In the genomic region with DNA sequence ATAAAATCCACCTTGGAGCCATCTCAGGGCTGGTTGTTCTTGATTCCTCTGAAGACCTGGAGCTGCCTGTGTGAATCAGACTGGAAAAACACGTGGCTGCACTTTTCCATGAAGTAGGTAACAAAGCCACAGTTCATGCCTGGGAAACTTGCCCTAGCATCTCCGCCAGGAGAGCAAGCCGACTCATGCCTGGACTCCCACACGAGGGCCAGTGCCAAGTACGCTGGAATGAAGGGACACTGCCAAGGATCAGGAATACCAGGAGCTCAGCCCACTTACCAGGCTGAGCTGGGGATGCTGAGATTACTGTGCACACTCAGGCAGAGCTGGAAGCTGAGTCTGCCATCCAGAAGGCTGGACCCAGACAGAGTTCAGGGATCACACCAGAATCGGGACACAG, we compare ENCODE assay signal across 10 cellular contexts. TPM values are rescaled to one million over a fixed set of nuclear protein-coding genes. Genes with fewer than 3 reads are reported as not detected.
DNase-seq lines count a peak whose midpoint lies in the region; TF ChIP-seq lines count a peak whose summit lies in the region.
"Had no signal": no experiment of that assay in that cellular context is flagged by ENCODE, and none has a peak within 500 bp of the region (broad histone marks: within the 10 kb centered on the region; RNA-seq: fewer than 3 reads in every experiment).

No MANE protein-coding gene starts in this region.

- no peak for TF ChIP-seq EP300 in stomach (IDR thresholded peaks at IDR 0.05)

- H3K9me3 Mint-ChIP-seq in MCF 10A (ENCODE audit: unreplicated experiment): no peaks in the 10 kb centered on the region
- H3K9me3 Mint-ChIP-seq: stimulated activated memory B cell treated with anti-CD40 and anti-IgM and Interleukin-4, amounts not matched to agents 10 μg/mL and 1 μg/mL and 100 μg/mL, for 72 hours had no signal

- no peaks in the 10 kb centered on the region for H3K9me3 ChIP-seq in stomach

- peaks cover 6 to 23% (median 15%) of the 10 kb centered on the region in 4 donors for H3K4me1 ChIP-seq in stomach

- peak overlapping the region; percentile 36 for H3K4me3 Mint-ChIP-seq in MCF 10A (ENCODE audit: unreplicated experiment)
- H3K4me3 Mint-ChIP-seq: stimulated activated memory B cell treated with anti-CD40 and anti-IgM and Interleukin-4, amounts not matched to agents 10 μg/mL and 1 μg/mL and 100 μg/mL, for 72 hours had no signal

- WGBS in stomach, 5 donors: 23 to 34% (median 28%) methylated on average over 6 of the region's 6 CpGs

- no peaks in the 10 kb centered on the region for H3K27me3 Mint-ChIP-seq in MCF 10A (ENCODE audit: insufficient read depth, unreplicated experiment)

- no peak overlapping the region for H3K27ac Mint-ChIP-seq in MCF 10A (ENCODE audit: low read depth, unreplicated experiment)
- H3K27ac Mint-ChIP-seq: stimulated activated memory B cell treated with anti-CD40 and anti-IgM and Interleukin-4, amounts not matched to agents 10 μg/mL and 1 μg/mL and 100 μg/mL, for 72 hours had no signal

- no peaks in the 10 kb centered on the region for H3K36me3 Mint-ChIP-seq in MCF 10A (ENCODE audit: insufficient read depth, unreplicated experiment)
- H3K36me3 Mint-ChIP-seq: stimulated activated memory B cell treated with anti-CD40 and anti-IgM and Interleukin-4, amounts not matched to agents 10 μg/mL and 1 μg/mL and 100 μg/mL, for 72 hours had no signal

- BruUV-seq in MCF 10A (replicated peaks; lab: Mats Ljungman, UMichigan): no TSS peak

- peaks cover 42% of the 10 kb centered on the region for H3K4me1 Mint-ChIP-seq in MCF 10A (ENCODE audit: insufficient read depth, unreplicated experiment)

- no peaks in the 10 kb centered on the region for H3K27me3 ChIP-seq in stomach

- TF ChIP-seq CTCF in MCF 10A (IDR thresholded peaks at IDR 0.05; ENCODE audit: unreplicated experiment) (no peak), stomach (IDR thresholded peaks at IDR 0.05) (no peak)

- H3K4me3 ChIP-seq in stomach: no peak overlapping the region

- H3K27ac ChIP-seq in stomach: peak overlapping the region in 3 of 5 donors; percentile 16 to 70 (median 52)

- no peak for TF ChIP-seq POLR2A in stomach (IDR thresholded peaks at IDR 0.05)

- POLR2A ChIA-PET in MCF 10A (lab: Yijun Ruan, JAX): interaction anchor here (0.7 to 8.1 kb wide), 15 partner anchors 8 to 110 kb away, joined by 3 to 119 read pairs (median 3); a partner anchor contains a TSS

- DNase-seq in HPDE6-E6E7 (ENCODE audit: extremely low spot score) (peak; percentile 54), MCF 10A (ENCODE audit: unreplicated experiment) (peak; percentile 99), hepatic stellate cell (ENCODE audit: low spot score) (peak; percentile 54), stomach (peak; percentile 83), DMS114 treated with DMSO at 0.1 percent for 48 hours (lab: John Stamatoyannopoulos, UW; ENCODE audit: unreplicated experiment) (no peak), NCI-H187 (lab: John Stamatoyannopoulos, UW) (no peak)
- no peak for DNase-seq in stimulated activated CD4-positive, alpha-beta T cell treated with anti-CD3 and anti-CD28 coated beads, Interleukin-2, amount 100 ng/mL, for 24 hours
- no peak for DNase-seq in stimulated activated CD8-positive, alpha-beta memory T cell treated with anti-CD3 and anti-CD28 coated beads, Interleukin-4, amount 100 ng/mL, for 48 hours
- DNase-seq: OCI-M1 had no signal

- intact Hi-C loops in MCF 10A (cut with micrococcal nuclease) (no loop called here), stomach (cut with DNase I; ENCODE audit: low total_unique reads) (no loop called here)

- CTCF ChIA-PET in MCF 10A (lab: Yijun Ruan, JAX): interaction anchor here (0.8 to 2.6 kb wide), 11 partner anchors 9 to 112 kb away, joined by 3 to 18 read pairs (median 5); a partner anchor contains a TSS

- H3K36me3 ChIP-seq in stomach: no peaks in the 10 kb centered on the region

RNA-seq across cellular contexts. Expression of a gene that starts 10.9 kb away (rescaled TPM):
- 77.3 and 93.2 TPM in 2 replicates for total RNA-seq in MCF 10A (2022)
- total RNA-seq in stomach: 100 to 1,000 TPM in 1 of 5 donors, 10 to 100 TPM in 4; 42.3 to 118 (median 57.1) TPM
- 100 to 1,000 TPM in 1 of 3 donors, 10 to 100 TPM in 2; 45.7 to 240 (median 84.2) TPM for polyA plus RNA-seq in stomach

Comparison
In these comparisons a context has a peak if more than half of its experiments do, and no peak if none do; other contexts are left out.
1. DNase-seq: peak in HPDE6-E6E7 (single experiment), MCF 10A (single experiment), hepatic stellate cell (single experiment) and stomach (single experiment); none in DMS114 treated with DMSO at 0.1 percent for 48 hours (single experiment), stimulated activated CD4-positive, alpha-beta T cell treated with anti-CD3 and anti-CD28 coated beads, Interleukin-2, amount 100 ng/mL, for 24 hours (0 of 2), NCI-H187 (0 of 2) and stimulated activated CD8-positive, alpha-beta memory T cell treated with anti-CD3 and anti-CD28 coated beads, Interleukin-4, amount 100 ng/mL, for 48 hours (single experiment).